In genomic region chr15:39582977-39583585, GRCh38 we compare ENCODE assay signal across 10 cellular contexts. TPM values are rescaled to one million over a fixed set of nuclear protein-coding genes. Genes with fewer than 3 reads are reported as not detected.
DNase-seq lines count a peak whose midpoint lies in the region; ATAC-seq and TF ChIP-seq lines count a peak whose summit lies in the region.
"Had no signal": no experiment of that assay in that cellular context is flagged by ENCODE, and none has a peak within 500 bp of the region (broad histone marks: within the 10 kb centered on the region; RNA-seq: fewer than 3 reads in every experiment).

No MANE protein-coding gene starts in this region.

- H3K4me3 ChIP-seq in astrocyte of the cerebellum (ENCODE audit: low read depth, low read length) = peak overlapping the region; percentile 77
- H3K4me3 ChIP-seq in iPS-18a (ENCODE audit: low read length) = peak overlapping the region; percentile 72
- H3K4me3 ChIP-seq in retinal pigment epithelial cell (ENCODE audit: low read length) = peak overlapping the region; percentile 92
- H3K4me3 ChIP-seq in MM.1S (ENCODE audit: low read length) = no peak overlapping the region

- no peak for TF ChIP-seq CTCF in astrocyte of the cerebellum (IDR thresholded peaks at IDR 0.05; ENCODE audit: low read depth, low read length, missing control alignments)
- no peak for TF ChIP-seq CTCF in retinal pigment epithelial cell (conservative IDR thresholded peaks at IDR 0.05; ENCODE audit: low read depth, low read length)
- TF ChIP-seq CTCF in MM.1S (IDR thresholded peaks at IDR 0.05; ENCODE audit: low read length) = no peak

- H3K36me3 ChIP-seq in iPS-18a (ENCODE audit: control insufficient read depth, low read depth, low read length) (peaks cover 56% of the 10 kb centered on the region), MM.1S (replicated peaks; ENCODE audit: insufficient read depth, low read length) (no peaks in the 10 kb centered on the region)

- DNase-seq in GM04504 (ENCODE audit: low read depth) (peak; percentile 41), astrocyte of the cerebellum (ENCODE audit: low read depth) (no peak), retinal pigment epithelial cell (ENCODE audit: low read depth) (no peak), MM.1S (no peak), substantia nigra (lab: John Stamatoyannopoulos, UW) (no peak)
- DNase-seq in effector CD8-positive, alpha-beta T cell (lab: John Stamatoyannopoulos, UW) = no peak
- DNase-seq: NCI-H446, small intestine had no signal

- no peaks in the 10 kb centered on the region for H3K9me2 ChIP-seq in MM.1S (replicated peaks; ENCODE audit: insufficient read depth, low read length)

- no peak overlapping the region for H3K4me2 ChIP-seq in MM.1S (ENCODE audit: low read depth, low read length)

- H3K9me3 ChIP-seq in iPS-18a (ENCODE audit: control insufficient read depth, low read depth, low read length) (no peaks in the 10 kb centered on the region), MM.1S (replicated peaks; ENCODE audit: insufficient read depth, low read length) (no peaks in the 10 kb centered on the region)

- H4K20me1 ChIP-seq in MM.1S (ENCODE audit: insufficient read depth, low read length) = no peaks in the 10 kb centered on the region

- peaks cover 30% of the 10 kb centered on the region for H3K4me1 ChIP-seq in iPS-18a (ENCODE audit: control insufficient read depth, low read depth, low read length)
- no peaks in the 10 kb centered on the region for H3K4me1 ChIP-seq in MM.1S (ENCODE audit: low read length)

- H3K27ac ChIP-seq in iPS-18a (ENCODE audit: low read length) (no peak overlapping the region), MM.1S (ENCODE audit: low read length) (no peak overlapping the region), substantia nigra (ENCODE audit: low read depth, low read length, poor library complexity, severe bottlenecking) (no peak overlapping the region)

- H3K9ac ChIP-seq in iPS-18a (ENCODE audit: low read length) = no peak overlapping the region
- no peak overlapping the region for H3K9ac ChIP-seq in MM.1S (ENCODE audit: low read length)

- H3F3A ChIP-seq in MM.1S (ENCODE audit: insufficient read depth, low read length) = no peaks in the 10 kb centered on the region

- ATAC-seq in esophagus mucosa = no peak

- H3K27me3 ChIP-seq in iPS-18a (ENCODE audit: control insufficient read depth, insufficient read depth, low read length) (peaks cover 10% of the 10 kb centered on the region), MM.1S (replicated peaks; ENCODE audit: insufficient read depth, low read length) (peaks cover 8% of the 10 kb centered on the region; the same call in 1 of the 2 replicates)

- in situ Hi-C loops in astrocyte of the cerebellum (cut with HindIII; ENCODE audit: low sequenced_read_pairs) = no loop called here

- H2AFZ ChIP-seq in MM.1S (ENCODE audit: low read length) = no peak overlapping the region

- no peaks in the 10 kb centered on the region for H3K79me2 ChIP-seq in MM.1S (ENCODE audit: low read length)

RNA-seq across cellular contexts. Expression of gene THBS1, which starts 2.2 kb away (rescaled TPM):
- total RNA-seq in esophagus mucosa = 16.3 TPM
